11 cellular contexts compared by ENCODE assay signal in the genomic region with DNA sequence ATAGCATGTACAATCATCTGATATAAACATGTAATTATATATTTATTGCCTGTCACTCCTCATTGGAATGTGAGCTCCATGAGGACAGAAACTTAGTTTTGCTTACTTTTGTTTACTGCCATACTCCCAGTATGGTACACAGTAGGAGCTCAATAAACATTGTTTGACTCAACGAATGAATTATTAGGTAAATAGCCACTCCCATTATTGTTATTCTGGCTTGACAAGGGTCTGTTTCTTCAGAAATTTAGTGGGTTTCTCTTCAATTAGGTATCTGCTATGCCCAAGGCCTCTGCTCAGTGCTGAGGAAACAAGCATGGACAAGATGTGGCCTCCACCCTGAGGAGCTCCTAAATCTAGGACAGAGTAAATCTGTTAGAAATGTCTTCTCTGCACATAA. TPM values are rescaled to one million over a fixed set of nuclear protein-coding genes. Genes with fewer than 3 reads are reported as not detected.
DNase-seq lines count a peak whose midpoint lies in the region; ATAC-seq and TF ChIP-seq lines count a peak whose summit lies in the region.
"Had no signal": no experiment of that assay in that cellular context is flagged by ENCODE, and none has a peak within 500 bp of the region (broad histone marks: within the 10 kb centered on the region; RNA-seq: fewer than 3 reads in every experiment).

No MANE protein-coding gene starts in this region.

- POLR2A ChIA-PET in Panc1 (lab: Charles Lee): no interaction called here

- H3K9me3 ChIP-seq in Panc1 (ENCODE audit: control insufficient read depth, insufficient read depth, low read depth, low read length) (no peaks in the 10 kb centered on the region), endodermal cell (ENCODE audit: control insufficient read depth, low read length) (no peaks in the 10 kb centered on the region)

- TF ChIP-seq CTCF in Calu3 (IDR thresholded peaks at IDR 0.05; ENCODE audit: unreplicated experiment) (no peak), Panc1 (IDR thresholded peaks at IDR 0.05) (no peak), endodermal cell (conservative IDR thresholded peaks at IDR 0.05) (no peak)

- peak overlapping the region; percentile 94 for H3K27ac Mint-ChIP-seq in Calu3 (ENCODE audit: unreplicated experiment)
- no peak overlapping the region for H3K27ac Mint-ChIP-seq in endodermal cell
- H3K27ac Mint-ChIP-seq: memory B cell had no signal

- H3K9me3 Mint-ChIP-seq in Calu3 (ENCODE audit: low read depth, unreplicated experiment) (no peaks in the 10 kb centered on the region), endodermal cell (no peaks in the 10 kb centered on the region)
- H3K9me3 Mint-ChIP-seq: memory B cell had no signal

- intact Hi-C loops in Calu3 (cut with micrococcal nuclease; ENCODE audit: unreplicated experiment): no loop called here
- intact Hi-C loops in Panc1 (cut with micrococcal nuclease; ENCODE audit: unreplicated experiment): no loop called here
- intact Hi-C loops in sciatic nerve (cut with DNase I): no loop called here

- H3K4me3 ChIP-seq in Panc1 (ENCODE audit: low read depth in 2 of 2, low read length in 2 of 2) (peak overlapping the region in 1 of 2 experiments; percentile 24; a peak in 2 of 4 replicates), endodermal cell (ENCODE audit: low read length) (peak overlapping the region; percentile 4)

- H3K36me3 ChIP-seq in Panc1 (ENCODE audit: control insufficient read depth, insufficient read depth, low read length) (peaks cover 10% of the 10 kb centered on the region), endodermal cell (ENCODE audit: control insufficient read depth, insufficient read depth, low read length) (peaks cover 58% of the 10 kb centered on the region)

- H3K36me3 Mint-ChIP-seq in Calu3 (ENCODE audit: insufficient read depth, unreplicated experiment): peaks cover 98% of the 10 kb centered on the region
- H3K36me3 Mint-ChIP-seq in endodermal cell (ENCODE audit: low read depth): peaks cover 71% of the 10 kb centered on the region

- 74 to 100% methylated on average over 1 of the region's 1 CpG for WGBS in endodermal cell (ENCODE audit: insufficient coverage in 1 of 2, insufficient read length in 1 of 2), 2 experiments

- CTCF ChIA-PET in Calu3 (lab: Charles Lee): interaction anchor here (0.5 to 9.5 kb wide), 6 partner anchors 11 to 159 kb away, joined by 3 to 84 read pairs (median 5); no protein-coding TSS in a partner anchor
- CTCF ChIA-PET in Panc1 (lab: Charles Lee): interaction anchor here (0.5 kb wide), 1 partner anchor 123 kb away, joined by 3 read pairs; no protein-coding TSS in a partner anchor

- peak overlapping the region; percentile 64 for H3K27ac ChIP-seq in Panc1 (ENCODE audit: low read length)
- no peak overlapping the region for H3K27ac ChIP-seq in endodermal cell (ENCODE audit: low read depth, low read length)

- in situ Hi-C loops in Panc1 (cut with HindIII; ENCODE audit: low pct_unique_long_range_greater_than_20kb, low sequenced_read_pairs) (no loop called here), KBM-7 (cut with MboI; ENCODE audit: low pct_unique_long_range_greater_than_20kb, low sequenced_read_pairs) (no loop called here)

- no peaks in the 10 kb centered on the region for H3K27me3 Mint-ChIP-seq in Calu3 (ENCODE audit: unreplicated experiment)
- no peaks in the 10 kb centered on the region for H3K27me3 Mint-ChIP-seq in endodermal cell (ENCODE audit: insufficient read depth)
- H3K27me3 Mint-ChIP-seq: memory B cell had no signal

- H3K4me1 Mint-ChIP-seq in Calu3 (ENCODE audit: low read depth, unreplicated experiment) (peaks cover 82% of the 10 kb centered on the region), endodermal cell (peaks cover 79% of the 10 kb centered on the region)

- DNase-seq in Calu3 (no peak), Panc1 (ENCODE audit: low read depth, low spot score) (no peak), endodermal cell (no peak), sciatic nerve (ENCODE audit: low spot score) (peak; percentile 15), NCI-H2029 (lab: John Stamatoyannopoulos, UW) (no peak), GM03348 (ENCODE audit: low spot score) (no peak), KBM-7 (no peak), DMS114 treated with DMSO at 0.1 percent for 48 hours (lab: John Stamatoyannopoulos, UW; ENCODE audit: unreplicated experiment) (no peak)
- DNase-seq: activated CD4-positive, CD25-positive, alpha-beta regulatory T cell treated with anti-CD3 and anti-CD28 coated beads, Interleukin-2, amount 50 U/mL, for 72 hours; NCI-H446 treated with DMSO at 0.1 percent for 48 hours had no signal

- H3K27me3 ChIP-seq in Panc1 (ENCODE audit: control insufficient read depth, insufficient read depth, low read length) (no peaks in the 10 kb centered on the region), endodermal cell (ENCODE audit: control insufficient read depth, insufficient read depth, low read length, poor library complexity, severe bottlenecking) (no peaks in the 10 kb centered on the region)

- BruUV-seq in Calu3 (replicated peaks; lab: Mats Ljungman, UMichigan): no TSS peak
- no TSS peak for BruUV-seq in Panc1 (replicated peaks; lab: Mats Ljungman, UMichigan)

- H3K4me1 ChIP-seq in Panc1 (ENCODE audit: control insufficient read depth, insufficient read depth, low read length): peaks cover 86% of the 10 kb centered on the region
- H3K4me1 ChIP-seq in endodermal cell (ENCODE audit: control insufficient read depth, insufficient read depth, low read length): peaks cover 31% of the 10 kb centered on the region

- ATAC-seq in Panc1 (no peak), sciatic nerve (no peak)

- H3K9ac ChIP-seq in endodermal cell (ENCODE audit: extremely low read depth, low read length, poor library complexity, severe bottlenecking): no peak overlapping the region

- H3K4me3 Mint-ChIP-seq in Calu3 (ENCODE audit: low read depth, unreplicated experiment): peak overlapping the region; percentile 97
- no peak overlapping the region for H3K4me3 Mint-ChIP-seq in endodermal cell
- H3K4me3 Mint-ChIP-seq: memory B cell had no signal

RNA-seq across cellular contexts. Expression of gene BCL2L1, which starts 6.3 kb away (rescaled TPM):
- total RNA-seq in Calu3 (2022) (290 and 321 TPM in 2 replicates), Panc1 (2021; ENCODE audit: unreplicated experiment) (150 TPM), endodermal cell (10 to 100 TPM; 60.3 to 89.5 TPM), sciatic nerve (112 TPM)
- 127 TPM for polyA plus RNA-seq in Panc1 (2012; ENCODE audit: insufficient read length)
- 46.6 TPM for polyA plus RNA-seq in endodermal cell (2013, experiment 1 of 2)
- polyA plus RNA-seq in endodermal cell (2013, experiment 2 of 2): 43.2 TPM

RNA-seq across cellular contexts. Expression of gene TPX2, which starts 22.7 kb away (rescaled TPM):
- total RNA-seq in Calu3 (2022) (157 and 179 TPM in 2 replicates), Panc1 (2021; ENCODE audit: unreplicated experiment) (248 TPM), endodermal cell (100 to 1,000 TPM; 108 to 118 TPM), sciatic nerve (0.71 TPM)
- 84.6 TPM for polyA plus RNA-seq in Panc1 (2012; ENCODE audit: insufficient read length)
- polyA plus RNA-seq in endodermal cell (2013, experiment 1 of 2): 137 TPM
- 134 TPM for polyA plus RNA-seq in endodermal cell (2013, experiment 2 of 2)

Comparison
In these comparisons a context has a peak if more than half of its experiments do, and no peak if none do; other contexts are left out.
1. RNA of gene TPX2, which starts 22.7 kb away (total RNA-seq): 248 TPM in Panc1 (single experiment), 157 to 179 TPM in Calu3 and 108 to 118 TPM in endodermal cell; 0.71 TPM in sciatic nerve (single experiment); every median in the first group is over 10 times any median in the second.